In genomic region chr7:150450491-150450992, GRCh38 we compare ENCODE assay signal across 9 cellular contexts. TPM values are rescaled to one million over a fixed set of nuclear protein-coding genes. Genes with fewer than 3 reads are reported as not detected.
DNase-seq lines count a peak whose midpoint lies in the region; ATAC-seq and TF ChIP-seq lines count a peak whose summit lies in the region.
"Had no signal": no experiment of that assay in that cellular context is flagged by ENCODE, and none has a peak within 500 bp of the region (broad histone marks: within the 10 kb centered on the region; RNA-seq: fewer than 3 reads in every experiment).

TSS of gene GIMAP8 (plus strand) at chr7:150450630. CDS start at chr7:150466699, 16,069 bp downstream.

- peak; percentile 67 for DNase-seq in GM13976 (ENCODE audit: low spot score)
- peak; percentile 46 for DNase-seq in activated T-helper 2 cell treated with anti-CD3 and anti-CD28 coated beads, Interferon-gamma antibody, Interleukin-2, Interleukin-4, amounts not matched to agents 10 μg/mL and 5 μg/mL and 100 μg/mL, durations not matched to agents 14 hours and 24 hours and 36 hours (ENCODE audit: low spot score)
- peak; percentile 83 to 90 for DNase-seq in left lung
- DNase-seq in NCI-H1436 treated with DMSO at 0.1 percent for 48 hours (lab: John Stamatoyannopoulos, UW): no peak
- DNase-seq in SIG-M5 (lab: John Stamatoyannopoulos, UW): no peak
- DNase-seq in MM.1S: no peak

- no peaks in the 10 kb centered on the region for H3F3A ChIP-seq in MM.1S (ENCODE audit: insufficient read depth, low read length)

- no peaks in the 10 kb centered on the region for H3K79me2 ChIP-seq in MM.1S (ENCODE audit: low read length)

- peak within 1 kb of the TSS; percentile 96 for H3K4me3 Mint-ChIP-seq in activated T-helper 2 cell treated with anti-CD3 and anti-CD28 coated beads, Interferon-gamma antibody, Interleukin-2, Interleukin-4, amounts not matched to agents 10 μg/mL and 5 μg/mL and 100 μg/mL, durations not matched to agents 14 hours and 24 hours and 36 hours (ENCODE audit: low read depth)
- H3K4me3 Mint-ChIP-seq in stimulated activated memory B cell treated with anti-CD40 and anti-IgM and Interleukin-4, amounts not matched to agents 10 μg/mL and 1 μg/mL and 100 μg/mL, for 72 hours: peak within 1 kb of the TSS; percentile 72

- no peaks in the 10 kb centered on the region for H3K9me2 ChIP-seq in MM.1S (replicated peaks; ENCODE audit: insufficient read depth, low read length)

- H3K9ac ChIP-seq in MM.1S (ENCODE audit: low read length): no peak within 1 kb of the TSS

- peaks cover 8% of the 10 kb centered on the region for H3K9me3 Mint-ChIP-seq in activated T-helper 2 cell treated with anti-CD3 and anti-CD28 coated beads, Interferon-gamma antibody, Interleukin-2, Interleukin-4, amounts not matched to agents 10 μg/mL and 5 μg/mL and 100 μg/mL, durations not matched to agents 14 hours and 24 hours and 36 hours
- H3K9me3 Mint-ChIP-seq in stimulated activated memory B cell treated with anti-CD40 and anti-IgM and Interleukin-4, amounts not matched to agents 10 μg/mL and 1 μg/mL and 100 μg/mL, for 72 hours: no peaks in the 10 kb centered on the region

- H3K4me2 ChIP-seq in MM.1S (ENCODE audit: low read depth, low read length): no peak within 1 kb of the TSS

- H3K4me3 ChIP-seq in left lung (peak within 1 kb of the TSS; percentile 42 to 52), MM.1S (ENCODE audit: low read length) (no peak within 1 kb of the TSS)
- H3K4me3 ChIP-seq: cardiac muscle cell had no signal

- H3K4me1 Mint-ChIP-seq in activated T-helper 2 cell treated with anti-CD3 and anti-CD28 coated beads, Interferon-gamma antibody, Interleukin-2, Interleukin-4, amounts not matched to agents 10 μg/mL and 5 μg/mL and 100 μg/mL, durations not matched to agents 14 hours and 24 hours and 36 hours (ENCODE audit: low read depth): peaks cover 60% of the 10 kb centered on the region
- peaks cover 44% of the 10 kb centered on the region for H3K4me1 Mint-ChIP-seq in stimulated activated memory B cell treated with anti-CD40 and anti-IgM and Interleukin-4, amounts not matched to agents 10 μg/mL and 1 μg/mL and 100 μg/mL, for 72 hours

- ATAC-seq in HG03354 (IDR thresholded peaks at IDR 0.05; ENCODE audit: poor library complexity, severe bottlenecking, unreplicated experiment): peak; percentile 46
- peak; percentile 76 for ATAC-seq in left lung
- ATAC-seq in stimulated activated memory B cell treated with anti-CD40 and anti-IgM and Interleukin-4, amounts not matched to agents 10 μg/mL and 1 μg/mL and 100 μg/mL, for 72 hours: peak; percentile 47

- peaks cover 10 to 53% of the 10 kb centered on the region in 2 donors for H3K4me1 ChIP-seq in left lung
- H3K4me1 ChIP-seq in MM.1S (ENCODE audit: low read length): peaks cover 10% of the 10 kb centered on the region

- H3K27ac ChIP-seq in left lung (peak within 1 kb of the TSS; percentile 77 to 95), MM.1S (ENCODE audit: low read length) (no peak within 1 kb of the TSS)
- H3K27ac ChIP-seq: cardiac muscle cell had no signal

- no peaks in the 10 kb centered on the region for H3K27me3 ChIP-seq in left lung
- no peaks in the 10 kb centered on the region for H3K27me3 ChIP-seq in MM.1S (replicated peaks; ENCODE audit: insufficient read depth, low read length)
- H3K27me3 ChIP-seq: cardiac muscle cell had no signal

- H3K9me3 ChIP-seq in left lung (no peaks in the 10 kb centered on the region), MM.1S (replicated peaks; ENCODE audit: insufficient read depth, low read length) (no peaks in the 10 kb centered on the region)

- H3K27ac Mint-ChIP-seq in activated T-helper 2 cell treated with anti-CD3 and anti-CD28 coated beads, Interferon-gamma antibody, Interleukin-2, Interleukin-4, amounts not matched to agents 10 μg/mL and 5 μg/mL and 100 μg/mL, durations not matched to agents 14 hours and 24 hours and 36 hours: peak within 1 kb of the TSS; percentile 94
- H3K27ac Mint-ChIP-seq in stimulated activated memory B cell treated with anti-CD40 and anti-IgM and Interleukin-4, amounts not matched to agents 10 μg/mL and 1 μg/mL and 100 μg/mL, for 72 hours: peak within 1 kb of the TSS; percentile 40

- H3K36me3 ChIP-seq in left lung (no peaks in the 10 kb centered on the region), MM.1S (replicated peaks; ENCODE audit: insufficient read depth, low read length) (no peaks in the 10 kb centered on the region)
- H3K36me3 ChIP-seq: cardiac muscle cell had no signal

- H2AFZ ChIP-seq in MM.1S (ENCODE audit: low read length): no peak within 1 kb of the TSS

- intact Hi-C loops in activated T-helper 2 cell treated with anti-CD3 and anti-CD28 coated beads, Interferon-gamma antibody, Interleukin-2, Interleukin-4, amounts not matched to agents 10 μg/mL and 5 μg/mL and 100 μg/mL, durations not matched to agents 14 hours and 24 hours and 36 hours (cut with micrococcal nuclease): loop anchor here (1.0 to 2.0 kb wide), 4 partner anchors 10 to 287 kb away; partner anchors contain the start of gene GIMAP5
- intact Hi-C loops in left lung (cut with DNase I): no loop called here

- in situ Hi-C loops in GM13976 (cut with MboI; ENCODE audit: low sequenced_read_pairs, unreplicated experiment): no loop called here

- TF ChIP-seq CTCF in GM13976 (IDR thresholded peaks at IDR 0.05; ENCODE audit: borderline replicate concordance, control extremely low read depth, extremely low read depth, insufficient read depth, missing control alignments) (no peak), left lung (IDR thresholded peaks at IDR 0.05) (no peak), MM.1S (IDR thresholded peaks at IDR 0.05; ENCODE audit: low read length) (no peak)

- no peaks in the 10 kb centered on the region for H4K20me1 ChIP-seq in MM.1S (ENCODE audit: insufficient read depth, low read length)

- no peaks in the 10 kb centered on the region for H3K27me3 Mint-ChIP-seq in activated T-helper 2 cell treated with anti-CD3 and anti-CD28 coated beads, Interferon-gamma antibody, Interleukin-2, Interleukin-4, amounts not matched to agents 10 μg/mL and 5 μg/mL and 100 μg/mL, durations not matched to agents 14 hours and 24 hours and 36 hours (ENCODE audit: low read depth)
- H3K27me3 Mint-ChIP-seq in stimulated activated memory B cell treated with anti-CD40 and anti-IgM and Interleukin-4, amounts not matched to agents 10 μg/mL and 1 μg/mL and 100 μg/mL, for 72 hours: peaks cover 22% of the 10 kb centered on the region

- peaks cover 24% of the 10 kb centered on the region for H3K36me3 Mint-ChIP-seq in activated T-helper 2 cell treated with anti-CD3 and anti-CD28 coated beads, Interferon-gamma antibody, Interleukin-2, Interleukin-4, amounts not matched to agents 10 μg/mL and 5 μg/mL and 100 μg/mL, durations not matched to agents 14 hours and 24 hours and 36 hours (ENCODE audit: low read depth)
- H3K36me3 Mint-ChIP-seq in stimulated activated memory B cell treated with anti-CD40 and anti-IgM and Interleukin-4, amounts not matched to agents 10 μg/mL and 1 μg/mL and 100 μg/mL, for 72 hours: no peaks in the 10 kb centered on the region

RNA-seq across cellular contexts. Expression of gene GIMAP8, which starts in this region (rescaled TPM):
- 6.1 and 7.0 TPM in 2 replicates for total RNA-seq in activated T-helper 2 cell treated with anti-CD3 and anti-CD28 coated beads, Interferon-gamma antibody, Interleukin-2, Interleukin-4, amounts not matched to agents 10 μg/mL and 5 μg/mL and 100 μg/mL, durations not matched to agents 14 hours and 24 hours and 36 hours
- total RNA-seq in left lung: 10 to 100 TPM; 17.1 to 37.3 TPM

Comparison
In these comparisons a context has a peak if more than half of its experiments do, and no peak if none do; other contexts are left out.
1. DNase-seq: peak in GM13976 (single experiment), activated T-helper 2 cell treated with anti-CD3 and anti-CD28 coated beads, Interferon-gamma antibody, Interleukin-2, Interleukin-4, amounts not matched to agents 10 μg/mL and 5 μg/mL and 100 μg/mL, durations not matched to agents 14 hours and 24 hours and 36 hours (single experiment) and left lung (2 of 2); none in NCI-H1436 treated with DMSO at 0.1 percent for 48 hours (single experiment), SIG-M5 (single experiment) and MM.1S (single experiment).
2. Peak in every context shown above with its lines, with median percentiles within 50 percentile points of each other: ATAC-seq.